Comparison of ENCODE assay signal across 17 cellular contexts in genomic region chr10:107450056-107450455, GRCh38.
DNase-seq lines count a peak whose midpoint lies in the region; ATAC-seq lines count a peak whose summit lies in the region.
"Had no signal": no experiment of that assay in that cellular context is flagged by ENCODE, and none has a peak within 500 bp of the region (broad histone marks: within the 10 kb centered on the region; RNA-seq: fewer than 3 reads in every experiment).

No MANE protein-coding gene starts in this region.

- ATAC-seq in GM18520 (IDR thresholded peaks at IDR 0.05; ENCODE audit: unreplicated experiment) (peak; percentile 49), GM19452 (IDR thresholded peaks at IDR 0.05; ENCODE audit: unreplicated experiment) (peak; percentile 72), HG02798 (IDR thresholded peaks at IDR 0.05; ENCODE audit: poor library complexity, unreplicated experiment) (peak; percentile 38), HG03354 (IDR thresholded peaks at IDR 0.05; ENCODE audit: poor library complexity, severe bottlenecking, unreplicated experiment) (peak; percentile 75), aorta (ENCODE audit: low FRiP score) (no peak)
- ATAC-seq: HepG2 had no signal

- no peak overlapping the region for H3K27ac ChIP-seq in aorta (ENCODE audit: low read depth in 1 of 2, low read length in 2 of 2)
- H3K27ac ChIP-seq: KMS-11 had no signal

- H3K4me1 ChIP-seq in aorta (ENCODE audit: control insufficient read depth in 1 of 2, insufficient read depth in 2 of 2, low read length in 2 of 2) = no peaks in the 10 kb centered on the region
- H3K4me1 ChIP-seq: Caco-2 had no signal

- H3K4me3 ChIP-seq in aorta (ENCODE audit: low read length in 2 of 2) = no peak overlapping the region

- intact Hi-C loops in aorta (cut with DNase I) = no loop called here

- H3K9me3 ChIP-seq in aorta (ENCODE audit: control insufficient read depth, low read length) = no peaks in the 10 kb centered on the region
- H3K9me3 ChIP-seq: Caco-2 had no signal

- DNase-seq in COLO829 (ENCODE audit: low spot score) (no peak), inferior parietal cortex (ENCODE audit: extremely low spot score) (no peak), aorta (no peak)
- DNase-seq in stimulated activated CD8-positive, alpha-beta memory T cell treated with anti-CD3 and anti-CD28 coated beads, Interleukin-4, amount 100 ng/mL, for 48 hours = no peak
- DNase-seq: Caco-2, DMS53, HCEC 1CT, NCI-H1092, NCI-H446, NCI-H774, T1000 had no signal

- H3K27me3 ChIP-seq in aorta (ENCODE audit: control insufficient read depth in 1 of 2, insufficient read depth in 2 of 2, low read length in 1 of 2) = no peaks in the 10 kb centered on the region

- H3K36me3 ChIP-seq in aorta (ENCODE audit: control insufficient read depth in 1 of 2, insufficient read depth in 2 of 2, low read length in 1 of 2) = no peaks in the 10 kb centered on the region

- WGBS in aorta, 2 donors = 92 to 94% methylated on average over 5 of the region's 5 CpGs
